ENCODE assay signal across 1 cellular context in the genomic region with DNA sequence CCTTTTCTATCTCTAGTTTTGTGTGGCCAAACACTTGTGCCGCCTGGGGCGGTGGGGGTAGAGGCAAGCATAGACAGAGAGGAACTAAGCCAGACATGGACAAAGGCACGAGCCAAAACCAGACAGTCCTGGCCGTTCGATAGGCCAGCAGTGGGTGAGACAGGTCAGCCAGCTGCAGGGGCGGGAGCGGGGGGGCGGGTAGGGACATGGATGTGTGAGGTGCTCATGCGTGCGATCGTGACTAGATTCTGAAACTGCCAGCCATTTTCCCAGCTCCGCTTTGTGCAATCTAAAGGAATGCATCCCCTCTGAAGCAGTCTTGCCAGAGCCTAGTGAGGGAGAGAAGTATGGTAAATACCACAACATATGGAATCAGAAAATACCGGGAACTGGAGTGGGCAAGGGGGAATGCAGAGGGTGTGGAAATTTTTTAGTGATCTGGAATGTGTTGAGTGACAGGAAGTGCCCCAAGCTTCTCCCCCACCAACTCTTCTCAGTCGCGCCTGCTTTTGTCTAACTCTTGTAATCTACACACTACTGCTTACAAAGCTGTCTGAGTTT.
TF ChIP-seq lines count a peak whose summit lies in the region.

No MANE protein-coding gene starts in this region.

TF ChIP-seq in HepG2, 621 proteins besides CTCF, POLR2A, EP300 and RAD21 (continued from another document and continues in another):
- TF ChIP-seq ZNF44 (CRISPR knock-in tag; IDR thresholded peaks at IDR 0.05), result no peak
- TF ChIP-seq, protein P1, sequence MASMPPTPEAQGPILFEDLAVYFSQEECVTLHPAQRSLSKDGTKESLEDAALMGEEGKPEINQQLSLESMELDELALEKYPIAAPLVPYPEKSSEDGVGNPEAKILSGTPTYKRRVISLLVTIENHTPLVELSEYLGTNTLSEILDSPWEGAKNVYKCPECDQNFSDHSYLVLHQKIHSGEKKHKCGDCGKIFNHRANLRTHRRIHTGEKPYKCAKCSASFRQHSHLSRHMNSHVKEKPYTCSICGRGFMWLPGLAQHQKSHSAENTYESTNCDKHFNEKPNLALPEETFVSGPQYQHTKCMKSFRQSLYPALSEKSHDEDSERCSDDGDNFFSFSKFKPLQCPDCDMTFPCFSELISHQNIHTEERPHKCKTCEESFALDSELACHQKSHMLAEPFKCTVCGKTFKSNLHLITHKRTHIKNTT (CRISPR knock-in tag; IDR thresholded peaks at IDR 0.05), result no peak
- peak; percentile 60; the same call in 1 of the 2 replicates for TF ChIP-seq MEIS2 (CRISPR knock-in tag; IDR thresholded peaks at IDR 0.05)
- TF ChIP-seq, protein P2, sequence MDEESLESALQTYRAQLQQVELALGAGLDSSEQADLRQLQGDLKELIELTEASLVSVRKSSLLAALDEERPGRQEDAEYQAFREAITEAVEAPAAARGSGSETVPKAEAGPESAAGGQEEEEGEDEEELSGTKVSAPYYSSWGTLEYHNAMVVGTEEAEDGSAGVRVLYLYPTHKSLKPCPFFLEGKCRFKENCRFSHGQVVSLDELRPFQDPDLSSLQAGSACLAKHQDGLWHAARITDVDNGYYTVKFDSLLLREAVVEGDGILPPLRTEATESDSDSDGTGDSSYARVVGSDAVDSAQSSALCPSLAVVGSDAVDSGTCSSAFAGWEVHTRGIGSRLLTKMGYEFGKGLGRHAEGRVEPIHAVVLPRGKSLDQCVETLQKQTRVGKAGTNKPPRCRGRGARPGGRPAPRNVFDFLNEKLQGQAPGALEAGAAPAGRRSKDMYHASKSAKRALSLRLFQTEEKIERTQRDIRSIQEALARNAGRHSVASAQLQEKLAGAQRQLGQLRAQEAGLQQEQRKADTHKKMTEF (CRISPR knock-in tag; IDR thresholded peaks at IDR 0.05), result peak; percentile 42; the same call in 1 of the 2 replicates
- TF ChIP-seq, protein P3, sequence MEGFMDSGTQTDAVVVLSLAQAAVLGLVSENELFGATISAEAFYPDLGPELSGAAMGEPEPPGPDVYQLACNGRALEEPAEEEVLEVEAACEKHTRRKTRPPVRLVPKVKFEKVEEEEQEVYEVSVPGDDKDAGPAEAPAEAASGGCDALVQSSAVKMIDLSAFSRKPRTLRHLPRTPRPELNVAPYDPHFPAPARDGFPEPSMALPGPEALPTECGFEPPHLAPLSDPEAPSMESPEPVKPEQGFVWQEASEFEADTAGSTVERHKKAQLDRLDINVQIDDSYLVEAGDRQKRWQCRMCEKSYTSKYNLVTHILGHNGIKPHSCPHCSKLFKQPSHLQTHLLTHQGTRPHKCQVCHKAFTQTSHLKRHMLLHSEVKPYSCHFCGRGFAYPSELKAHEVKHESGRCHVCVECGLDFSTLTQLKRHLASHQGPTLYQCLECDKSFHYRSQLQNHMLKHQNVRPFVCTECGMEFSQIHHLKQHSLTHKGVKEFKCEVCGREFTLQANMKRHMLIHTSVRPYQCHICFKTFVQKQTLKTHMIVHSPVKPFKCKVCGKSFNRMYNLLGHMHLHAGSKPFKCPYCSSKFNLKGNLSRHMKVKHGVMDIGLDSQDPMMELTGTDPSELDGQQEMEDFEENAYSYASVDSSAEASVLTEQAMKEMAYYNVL (CRISPR knock-in tag; IDR thresholded peaks at IDR 0.05; ENCODE audit: borderline replicate concordance), result 0 out of 2 replicates have a peak, but pooled peaks have one; percentile 19
- peak; percentile 78 for TF ChIP-seq POLR2G (IDR thresholded peaks at IDR 0.05; ENCODE audit: low read depth, low read length)
- no peak for TF ChIP-seq AGO1 (IDR thresholded peaks at IDR 0.05; ENCODE audit: low read depth, low read length, poor library complexity, severe bottlenecking)
- 0 out of 2 replicates have a peak, but pooled peaks have one; percentile 50 for TF ChIP-seq FOXK2 (IDR thresholded peaks at IDR 0.05)
- peak; percentile 86 for TF ChIP-seq TBX2 (CRISPR knock-in tag; IDR thresholded peaks at IDR 0.05; ENCODE audit: borderline replicate concordance)
- no peak for TF ChIP-seq SP2 (CRISPR knock-in tag; IDR thresholded peaks at IDR 0.05)
- no peak for TF ChIP-seq HIVEP1 (CRISPR knock-in tag; IDR thresholded peaks at IDR 0.05)
- TF ChIP-seq, protein P4, sequence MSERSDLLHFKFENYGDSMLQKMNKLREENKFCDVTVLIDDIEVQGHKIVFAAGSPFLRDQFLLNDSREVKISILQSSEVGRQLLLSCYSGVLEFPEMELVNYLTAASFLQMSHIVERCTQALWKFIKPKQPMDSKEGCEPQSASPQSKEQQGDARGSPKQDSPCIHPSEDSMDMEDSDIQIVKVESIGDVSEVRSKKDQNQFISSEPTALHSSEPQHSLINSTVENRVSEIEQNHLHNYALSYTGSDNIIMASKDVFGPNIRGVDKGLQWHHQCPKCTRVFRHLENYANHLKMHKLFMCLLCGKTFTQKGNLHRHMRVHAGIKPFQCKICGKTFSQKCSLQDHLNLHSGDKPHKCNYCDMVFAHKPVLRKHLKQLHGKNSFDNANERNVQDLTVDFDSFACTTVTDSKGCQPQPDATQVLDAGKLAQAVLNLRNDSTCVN (CRISPR knock-in tag; IDR thresholded peaks at IDR 0.05; ENCODE audit: borderline replicate concordance), result no peak
- peak; percentile 67; the same call in 1 of the 2 replicates for TF ChIP-seq HOXA5 (CRISPR knock-in tag; IDR thresholded peaks at IDR 0.05)
- TF ChIP-seq MIXL1 (CRISPR knock-in tag; IDR thresholded peaks at IDR 0.05), result no peak
- 0 out of 2 replicates have a peak, but pooled peaks have one; percentile 56 for TF ChIP-seq ZBTB42 (CRISPR knock-in tag; IDR thresholded peaks at IDR 0.05)
- no peak for TF ChIP-seq ZNF10 (CRISPR knock-in tag; IDR thresholded peaks at IDR 0.05; ENCODE audit: borderline replicate concordance, low read depth)
- TF ChIP-seq MAFF (IDR thresholded peaks at IDR 0.05; ENCODE audit: low read depth, low read length), result no peak
- TF ChIP-seq, protein P5, sequence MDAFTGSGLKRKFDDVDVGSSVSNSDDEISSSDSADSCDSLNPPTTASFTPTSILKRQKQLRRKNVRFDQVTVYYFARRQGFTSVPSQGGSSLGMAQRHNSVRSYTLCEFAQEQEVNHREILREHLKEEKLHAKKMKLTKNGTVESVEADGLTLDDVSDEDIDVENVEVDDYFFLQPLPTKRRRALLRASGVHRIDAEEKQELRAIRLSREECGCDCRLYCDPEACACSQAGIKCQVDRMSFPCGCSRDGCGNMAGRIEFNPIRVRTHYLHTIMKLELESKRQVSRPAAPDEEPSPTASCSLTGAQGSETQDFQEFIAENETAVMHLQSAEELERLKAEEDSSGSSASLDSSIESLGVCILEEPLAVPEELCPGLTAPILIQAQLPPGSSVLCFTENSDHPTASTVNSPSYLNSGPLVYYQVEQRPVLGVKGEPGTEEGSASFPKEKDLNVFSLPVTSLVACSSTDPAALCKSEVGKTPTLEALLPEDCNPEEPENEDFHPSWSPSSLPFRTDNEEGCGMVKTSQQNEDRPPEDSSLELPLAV (CRISPR knock-in tag; conservative IDR thresholded peaks at IDR 0.05; ENCODE audit: low read depth), result no peak
- TF ChIP-seq ZNF792 (CRISPR knock-in tag; IDR thresholded peaks at IDR 0.05), result peak; percentile 39; the same call in 1 of the 2 replicates
- TF ChIP-seq, protein P6, sequence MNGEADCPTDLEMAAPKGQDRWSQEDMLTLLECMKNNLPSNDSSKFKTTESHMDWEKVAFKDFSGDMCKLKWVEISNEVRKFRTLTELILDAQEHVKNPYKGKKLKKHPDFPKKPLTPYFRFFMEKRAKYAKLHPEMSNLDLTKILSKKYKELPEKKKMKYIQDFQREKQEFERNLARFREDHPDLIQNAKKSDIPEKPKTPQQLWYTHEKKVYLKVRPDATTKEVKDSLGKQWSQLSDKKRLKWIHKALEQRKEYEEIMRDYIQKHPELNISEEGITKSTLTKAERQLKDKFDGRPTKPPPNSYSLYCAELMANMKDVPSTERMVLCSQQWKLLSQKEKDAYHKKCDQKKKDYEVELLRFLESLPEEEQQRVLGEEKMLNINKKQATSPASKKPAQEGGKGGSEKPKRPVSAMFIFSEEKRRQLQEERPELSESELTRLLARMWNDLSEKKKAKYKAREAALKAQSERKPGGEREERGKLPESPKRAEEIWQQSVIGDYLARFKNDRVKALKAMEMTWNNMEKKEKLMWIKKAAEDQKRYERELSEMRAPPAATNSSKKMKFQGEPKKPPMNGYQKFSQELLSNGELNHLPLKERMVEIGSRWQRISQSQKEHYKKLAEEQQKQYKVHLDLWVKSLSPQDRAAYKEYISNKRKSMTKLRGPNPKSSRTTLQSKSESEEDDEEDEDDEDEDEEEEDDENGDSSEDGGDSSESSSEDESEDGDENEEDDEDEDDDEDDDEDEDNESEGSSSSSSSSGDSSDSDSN (CRISPR knock-in tag; IDR thresholded peaks at IDR 0.05), result no peak
- TF ChIP-seq AGO2 (optimal IDR thresholded peaks at IDR 0.05; ENCODE audit: low read depth, low read length), result peak; percentile 12
- 0 out of 2 replicates have a peak, but pooled peaks have one; percentile 23 for TF ChIP-seq NKX3-1 (CRISPR knock-in tag; IDR thresholded peaks at IDR 0.05)
- TF ChIP-seq AFF4 (CRISPR knock-in tag; IDR thresholded peaks at IDR 0.05), result no peak
- no peak for TF ChIP-seq GRHL1 (CRISPR knock-in tag; conservative IDR thresholded peaks at IDR 0.05)
- no peak for TF ChIP-seq ZNF616 (CRISPR knock-in tag; IDR thresholded peaks at IDR 0.05; ENCODE audit: low read depth)
- 0 out of 2 replicates have a peak, but pooled peaks have one; percentile 37 for TF ChIP-seq HHEX (CRISPR knock-in tag; IDR thresholded peaks at IDR 0.05)
- no peak for TF ChIP-seq ZNF367 (CRISPR knock-in tag; IDR thresholded peaks at IDR 0.05; ENCODE audit: borderline replicate concordance)
- no peak for TF ChIP-seq THAP9 (CRISPR knock-in tag; IDR thresholded peaks at IDR 0.05; ENCODE audit: borderline replicate concordance)
- TF ChIP-seq, protein P7, sequence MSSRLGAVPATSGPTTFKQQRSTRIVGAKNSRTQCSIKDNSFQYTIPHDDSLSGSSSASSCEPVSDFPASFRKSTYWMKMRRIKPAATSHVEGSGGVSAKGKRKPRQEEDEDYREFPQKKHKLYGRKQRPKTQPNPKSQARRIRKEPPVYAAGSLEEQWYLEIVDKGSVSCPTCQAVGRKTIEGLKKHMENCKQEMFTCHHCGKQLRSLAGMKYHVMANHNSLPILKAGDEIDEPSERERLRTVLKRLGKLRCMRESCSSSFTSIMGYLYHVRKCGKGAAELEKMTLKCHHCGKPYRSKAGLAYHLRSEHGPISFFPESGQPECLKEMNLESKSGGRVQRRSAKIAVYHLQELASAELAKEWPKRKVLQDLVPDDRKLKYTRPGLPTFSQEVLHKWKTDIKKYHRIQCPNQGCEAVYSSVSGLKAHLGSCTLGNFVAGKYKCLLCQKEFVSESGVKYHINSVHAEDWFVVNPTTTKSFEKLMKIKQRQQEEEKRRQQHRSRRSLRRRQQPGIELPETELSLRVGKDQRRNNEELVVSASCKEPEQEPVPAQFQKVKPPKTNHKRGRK (CRISPR knock-in tag; IDR thresholded peaks at IDR 0.05), result no peak
- peak; percentile 64; the same call in 1 of the 2 replicates for TF ChIP-seq YEATS4 (CRISPR knock-in tag; IDR thresholded peaks at IDR 0.05; ENCODE audit: borderline replicate concordance)
- TF ChIP-seq, protein P8, sequence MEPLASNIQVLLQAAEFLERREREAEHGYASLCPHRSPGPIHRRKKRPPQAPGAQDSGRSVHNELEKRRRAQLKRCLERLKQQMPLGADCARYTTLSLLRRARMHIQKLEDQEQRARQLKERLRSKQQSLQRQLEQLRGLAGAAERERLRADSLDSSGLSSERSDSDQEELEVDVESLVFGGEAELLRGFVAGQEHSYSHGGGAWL (CRISPR knock-in tag; IDR thresholded peaks at IDR 0.05), result no peak
- no peak for TF ChIP-seq ZNF337 (CRISPR knock-in tag; IDR thresholded peaks at IDR 0.05; ENCODE audit: borderline replicate concordance, low read depth)
